9 cellular contexts compared by ENCODE assay signal in the genomic region with DNA sequence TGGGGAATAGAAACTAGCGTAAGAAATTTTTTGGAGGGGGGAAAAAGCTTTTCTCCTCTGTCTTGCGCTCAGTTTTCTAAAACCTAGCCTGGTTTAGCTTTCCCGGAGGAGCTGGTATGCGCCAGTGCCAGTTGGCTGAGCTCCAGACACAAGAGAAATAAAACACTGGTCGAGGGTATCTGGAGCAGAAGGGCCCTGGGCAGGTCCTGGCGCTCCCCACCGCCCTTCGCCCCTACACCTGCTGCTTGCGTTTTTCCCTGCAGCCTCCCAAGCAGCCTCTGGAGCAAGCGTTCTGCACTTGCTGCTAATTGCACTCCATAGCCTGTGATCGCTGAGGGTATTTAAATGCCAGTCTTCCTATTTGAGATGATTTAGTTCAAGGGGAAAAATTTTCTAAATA. TPM values are rescaled to one million over a fixed set of nuclear protein-coding genes. Genes with fewer than 3 reads are reported as not detected.
DNase-seq lines count a peak whose midpoint lies in the region; ATAC-seq and TF ChIP-seq lines count a peak whose summit lies in the region.
"Had no signal": no experiment of that assay in that cellular context is flagged by ENCODE, and none has a peak within 500 bp of the region (broad histone marks: within the 10 kb centered on the region; RNA-seq: fewer than 3 reads in every experiment).

No MANE protein-coding gene starts in this region.

- no peak overlapping the region for H3K4me3 ChIP-seq in body of pancreas
- H3K4me3 ChIP-seq in thyroid gland (replicated peaks in 1 of 3): no peak overlapping the region

- H3K27ac ChIP-seq in body of pancreas (no peak overlapping the region), thyroid gland (no peak overlapping the region)

- H3K9me3 ChIP-seq in body of pancreas (no peaks in the 10 kb centered on the region), thyroid gland (no peaks in the 10 kb centered on the region)

- DNase-seq in NCI-H2107 treated with DMSO at 0.1 percent for 48 hours (lab: John Stamatoyannopoulos, UW; ENCODE audit: unreplicated experiment) (peak; percentile 15), NCI-H2107 (lab: John Stamatoyannopoulos, UW) (no peak), body of pancreas (peak; percentile 21 to 66 (median 48)), iPS-NIHi11 (ENCODE audit: low spot score) (peak; percentile 30), thyroid gland (peak; percentile 59 to 64), 8988T (no peak), left lobe of liver (ENCODE audit: low spot score) (no peak)
- DNase-seq: cerebellar nuclear complex had no signal

- WGBS in body of pancreas, 2 donors: 10 to 13% methylated on average over 11 of the region's 11 CpGs
- WGBS in thyroid gland, 2 donors: 6 to 13% methylated on average over 11 of the region's 11 CpGs

- intact Hi-C loops in body of pancreas (cut with DNase I) (no loop called here), thyroid gland (cut with DNase I) (no loop called here)

- TF ChIP-seq POLR2A in body of pancreas (IDR thresholded peaks at IDR 0.05): no peak
- TF ChIP-seq POLR2A in thyroid gland (IDR thresholded peaks at IDR 0.05): no peak

- H3K4me1 ChIP-seq in body of pancreas (peaks cover 12% of the 10 kb centered on the region), thyroid gland (peaks cover 0 to 14% of the 10 kb centered on the region in 2 donors)

- H3K36me3 ChIP-seq in body of pancreas (replicated peaks in 1 of 2; ENCODE audit: insufficient read depth in 1 of 2, low read depth in 2 of 2) (no peaks in the 10 kb centered on the region), thyroid gland (no peaks in the 10 kb centered on the region)

- ATAC-seq in body of pancreas (peak; percentile 33), left lobe of liver (no peak), GM21576 (IDR thresholded peaks at IDR 0.05; ENCODE audit: unreplicated experiment) (no peak)

- no peak for TF ChIP-seq CTCF in body of pancreas (IDR thresholded peaks at IDR 0.05)
- no peak for TF ChIP-seq CTCF in thyroid gland (IDR thresholded peaks at IDR 0.05)

- H3K27me3 ChIP-seq in body of pancreas (peaks cover 0 to 5% of the 10 kb centered on the region in 2 donors), thyroid gland (no peaks in the 10 kb centered on the region)

RNA-seq across cellular contexts. Expression of a gene that starts 0.8 kb away (rescaled TPM):
- total RNA-seq in body of pancreas (not detected), thyroid gland (under 1 TPM in 3 of 4 donors, not detected in 1; under 0.01 to 0.13 (median under 0.01) TPM), left lobe of liver (0.18 TPM)

RNA-seq across cellular contexts. Expression of a gene that starts 57.5 kb away (rescaled TPM):
- total RNA-seq in body of pancreas: not detected
- not detected for total RNA-seq in thyroid gland
- not detected for total RNA-seq in left lobe of liver

Comparison
In these comparisons a context has a peak if more than half of its experiments do, and no peak if none do; other contexts are left out.
1. DNase-seq: peak in NCI-H2107 treated with DMSO at 0.1 percent for 48 hours (single experiment), body of pancreas (4 of 4), iPS-NIHi11 (single experiment) and thyroid gland (2 of 2); none in NCI-H2107 (single experiment), 8988T (single experiment) and left lobe of liver (single experiment).